8 cellular contexts compared by ENCODE assay signal in the genomic region with DNA sequence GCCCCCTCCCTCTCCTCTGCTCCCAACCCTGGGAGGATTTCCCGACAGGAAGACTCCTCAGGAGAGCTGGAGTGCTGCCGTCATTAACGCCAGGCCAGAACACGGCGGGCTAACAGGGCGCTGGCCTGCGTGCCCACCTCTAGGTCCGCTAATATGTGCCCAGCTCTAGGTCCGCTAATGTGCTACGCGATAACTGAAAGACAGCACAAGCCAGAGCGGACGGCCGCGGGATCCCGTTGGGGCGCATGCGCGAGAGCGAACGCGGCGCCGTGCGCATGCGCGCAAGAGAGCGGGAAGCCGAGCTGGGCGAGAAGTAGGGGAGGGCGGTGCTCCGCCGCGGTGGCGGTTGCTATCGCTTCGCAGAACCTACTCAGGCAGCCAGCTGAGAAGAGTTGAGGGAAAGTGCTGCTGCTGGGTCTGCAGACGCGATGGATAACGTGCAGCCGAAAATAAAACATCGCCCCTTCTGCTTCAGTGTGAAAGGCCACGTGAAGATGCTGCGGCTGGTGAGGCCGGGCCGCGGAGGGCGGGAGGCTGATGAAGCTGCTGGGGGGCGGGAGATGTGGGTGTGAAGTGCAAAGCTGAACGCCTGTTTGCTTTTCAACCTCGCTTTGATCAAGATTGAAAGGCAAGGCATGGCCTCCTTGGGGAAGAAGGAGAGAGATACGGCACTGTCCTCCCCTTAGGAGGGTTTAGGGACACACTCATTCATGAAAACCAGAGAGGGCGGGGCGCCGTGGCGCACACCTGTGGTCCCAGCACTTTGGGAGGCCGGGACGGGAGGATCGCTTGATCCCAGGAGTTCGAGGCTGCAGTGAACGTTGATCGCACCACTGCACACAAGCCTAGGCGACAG. TPM values are rescaled to one million over a fixed set of nuclear protein-coding genes. Genes with fewer than 3 reads are reported as not detected.
DNase-seq lines count a peak whose midpoint lies in the region; ATAC-seq lines count a peak whose summit lies in the region.

A gene with protein sequence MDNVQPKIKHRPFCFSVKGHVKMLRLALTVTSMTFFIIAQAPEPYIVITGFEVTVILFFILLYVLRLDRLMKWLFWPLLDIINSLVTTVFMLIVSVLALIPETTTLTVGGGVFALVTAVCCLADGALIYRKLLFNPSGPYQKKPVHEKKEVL (plus strand): TSS at position 289 of the 856 bp plus-strand sequence. CDS start 140 bp downstream, at position 429.

- peak within 1 kb of the TSS; percentile 97 for H3K27ac ChIP-seq in cingulate gyrus (ENCODE audit: low read depth, low read length)

- ATAC-seq in HG03457 (IDR thresholded peaks at IDR 0.05; ENCODE audit: unreplicated experiment): peak; percentile 45
- peak; percentile 79 for ATAC-seq in left colon

- intact Hi-C loops in left colon (cut with DNase I, micrococcal nuclease): no loop called here

- peak; percentile 90 for DNase-seq in Ammon's horn (ENCODE audit: low spot score)
- DNase-seq in GM19240 (ENCODE audit: insufficient read length, low spot score): peak; percentile 91
- DNase-seq in NCI-H526 (lab: John Stamatoyannopoulos, UW): peak; percentile 11 to 80
- DNase-seq in activated CD4-positive, alpha-beta T cell treated with anti-CD3 and anti-CD28 coated beads for 48 hours: peak; percentile 93
- peak; percentile 83 to 91 for DNase-seq in left colon
- peak; percentile 64 to 83 (median 80) for DNase-seq in stimulated activated CD4-positive, alpha-beta T cell treated with anti-CD3 and anti-CD28 coated beads, Interleukin-1b, Interleukin-23, amount 100 ng/mL, for 24 hours (ENCODE audit: low read depth in 4 of 4, low spot score in 1 of 4)

RNA-seq across cellular contexts. Expression of the gene that starts here (rescaled TPM):
- total RNA-seq in left colon: 10 to 100 TPM; 27.5 to 31.8 TPM

Comparison
In these comparisons a context has a peak if more than half of its experiments do, and no peak if none do; other contexts are left out.
1. Peak in every context shown above with its lines: DNase-seq, ATAC-seq and H3K27ac ChIP-seq.